ENCODE assay signal across 17 cellular contexts in the genomic region with DNA sequence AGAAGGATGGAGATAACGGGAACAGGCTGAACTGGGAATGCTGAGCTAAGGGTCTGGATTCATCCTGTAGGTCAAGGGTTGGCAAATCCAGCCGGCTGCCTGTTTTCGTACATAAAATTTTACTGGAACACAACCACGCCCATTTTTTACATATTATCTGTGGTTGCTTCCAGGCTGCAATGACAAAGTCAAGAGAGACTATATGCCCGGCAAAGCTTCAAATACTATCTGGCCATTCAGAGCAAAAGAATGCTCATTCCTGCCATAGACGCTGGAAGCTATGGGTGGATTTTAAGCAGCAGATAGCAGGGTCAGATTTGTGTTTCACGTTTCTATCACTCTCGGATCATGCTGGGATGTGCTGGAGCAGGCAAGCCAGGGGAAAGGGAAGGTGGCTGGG.
DNase-seq lines count a peak whose midpoint lies in the region; ATAC-seq and TF ChIP-seq lines count a peak whose summit lies in the region.
"Had no signal": no experiment of that assay in that cellular context is flagged by ENCODE, and none has a peak within 500 bp of the region (broad histone marks: within the 10 kb centered on the region; RNA-seq: fewer than 3 reads in every experiment).

No MANE protein-coding gene starts in this region.

- H3K36me3 ChIP-seq in BLaER1 treated with 17β-estradiol and CSF1 and Interleukin-3, amounts not matched to agents 10 nM and 100 nM, result peaks cover 0 to 41% (median 0%) of the 10 kb centered on the region in 11 experiments; a peak in 10 of 22 replicates
- no peaks in the 10 kb centered on the region for H3K36me3 ChIP-seq in KMS-11 (ENCODE audit: insufficient read depth)
- H3K36me3 ChIP-seq: BE2C had no signal

- H4K20me1 ChIP-seq in BLaER1 treated with 17β-estradiol and CSF1 and Interleukin-3, amounts not matched to agents 10 nM and 100 nM, result peaks cover 0 to 92% (median 21%) of the 10 kb centered on the region in 11 experiments; a peak in 13 of 22 replicates
- no peaks in the 10 kb centered on the region for H4K20me1 ChIP-seq in KMS-11 (ENCODE audit: insufficient read depth)

- no peaks in the 10 kb centered on the region for H3K27me3 Mint-ChIP-seq in memory B cell
- no peaks in the 10 kb centered on the region for H3K27me3 Mint-ChIP-seq in natural killer cell treated with Interleukin-12 subunit alpha and Interleukin-12 subunit beta and Interleukin-15 and Interleukin-18, amount 100 ng/mL, for 72 hours
- H3K27me3 Mint-ChIP-seq in endothelial cell (ENCODE audit: unreplicated experiment), result peaks cover 5% of the 10 kb centered on the region
- H3K27me3 Mint-ChIP-seq: naive thymus-derived CD4-positive, alpha-beta T cell had no signal

- no peak overlapping the region for H2AFZ ChIP-seq in KMS-11 (ENCODE audit: low read depth)

- H3K27ac Mint-ChIP-seq in memory B cell, result peak overlapping the region; percentile 91
- H3K27ac Mint-ChIP-seq in natural killer cell treated with Interleukin-12 subunit alpha and Interleukin-12 subunit beta and Interleukin-15 and Interleukin-18, amount 100 ng/mL, for 72 hours, result no peak overlapping the region
- H3K27ac Mint-ChIP-seq in endothelial cell (ENCODE audit: unreplicated experiment), result no peak overlapping the region

- H3K27me3 ChIP-seq in BLaER1 treated with 17β-estradiol and CSF1 and Interleukin-3, amounts not matched to agents 10 nM and 100 nM, result no peaks in the 10 kb centered on the region
- no peaks in the 10 kb centered on the region for H3K27me3 ChIP-seq in KMS-11 (ENCODE audit: insufficient read depth, low read depth)
- H3K27me3 ChIP-seq: BE2C had no signal

- H3K36me3 Mint-ChIP-seq in memory B cell (peaks cover 6% of the 10 kb centered on the region), endothelial cell (ENCODE audit: low read depth, unreplicated experiment) (peaks cover 5% of the 10 kb centered on the region)
- H3K36me3 Mint-ChIP-seq in natural killer cell treated with Interleukin-12 subunit alpha and Interleukin-12 subunit beta and Interleukin-15 and Interleukin-18, amount 100 ng/mL, for 72 hours, result no peaks in the 10 kb centered on the region

- H3K4me2 ChIP-seq in BLaER1 treated with 17β-estradiol and CSF1 and Interleukin-3, amounts not matched to agents 10 nM and 100 nM, result peak overlapping the region; percentile 67 to 90 (median 77)
- peak overlapping the region; percentile 58 for H3K4me2 ChIP-seq in KMS-11

- peak overlapping the region in 4 of 11 experiments; percentile 21 to 57 (median 33); a peak in 4 of 22 replicates for H3K9ac ChIP-seq in BLaER1 treated with 17β-estradiol and CSF1 and Interleukin-3, amounts not matched to agents 10 nM and 100 nM
- no peak overlapping the region for H3K9ac ChIP-seq in KMS-11

- H3K4me1 ChIP-seq in BLaER1 treated with 17β-estradiol and CSF1 and Interleukin-3, amounts not matched to agents 10 nM and 100 nM, result peaks cover 23 to 52% (median 41%) of the 10 kb centered on the region in 10 experiments
- H3K4me1 ChIP-seq in KMS-11 (ENCODE audit: low read depth, poor library complexity, severe bottlenecking), result peaks cover 45% of the 10 kb centered on the region
- H3K4me1 ChIP-seq: BE2C had no signal

- TF ChIP-seq CTCF in KMS-11 (conservative IDR thresholded peaks at IDR 0.05; ENCODE audit: low read depth, low read length), result no peak
- TF ChIP-seq CTCF in endothelial cell (IDR thresholded peaks at IDR 0.05; ENCODE audit: unreplicated experiment), result no peak

- H3K4me1 Mint-ChIP-seq in memory B cell, result peaks cover 30% of the 10 kb centered on the region
- peaks cover 32 to 34% of the 10 kb centered on the region in 2 donors for H3K4me1 Mint-ChIP-seq in natural killer cell treated with Interleukin-12 subunit alpha and Interleukin-12 subunit beta and Interleukin-15 and Interleukin-18, amount 100 ng/mL, for 72 hours (ENCODE audit: low read depth in 2 of 2)
- H3K4me1 Mint-ChIP-seq in endothelial cell (ENCODE audit: unreplicated experiment), result peaks cover 3% of the 10 kb centered on the region

- H3K4me3 Mint-ChIP-seq in memory B cell, result peak overlapping the region; percentile 74
- H3K4me3 Mint-ChIP-seq in natural killer cell treated with Interleukin-12 subunit alpha and Interleukin-12 subunit beta and Interleukin-15 and Interleukin-18, amount 100 ng/mL, for 72 hours, result no peak overlapping the region
- no peak overlapping the region for H3K4me3 Mint-ChIP-seq in endothelial cell (ENCODE audit: unreplicated experiment)

- DNase-seq in amniotic epithelial cell (ENCODE audit: low read depth) (peak; percentile 86), memory B cell (ENCODE audit: low spot score in 2 of 2) (no peak), endothelial cell (ENCODE audit: low spot score) (no peak)
- no peak for DNase-seq in natural killer cell treated with Interleukin-12 subunit alpha and Interleukin-12 subunit beta and Interleukin-15 and Interleukin-18, amount 100 ng/mL, for 72 hours (ENCODE audit: low spot score)
- DNase-seq: activated gamma-delta T cell treated with Interleukin-2 at 50 U/mL for 16 hours; BE2C; central memory CD4-positive, alpha-beta T cell; DMS153; NCI-H1092 treated with DMSO at 0.1 percent for 48 hours; NCI-H345; stimulated activated CD4-positive, alpha-beta T cell treated with anti-CD3 and anti-CD28 coated beads, Interleukin-4, amount 100 ng/mL, for 1 hour; T-helper 9 cell had no signal

- no peak for ATAC-seq in memory B cell (ENCODE audit: low read depth)
- no peak for ATAC-seq in natural killer cell treated with Interleukin-12 subunit alpha and Interleukin-12 subunit beta and Interleukin-15 and Interleukin-18, amount 100 ng/mL, for 72 hours
- ATAC-seq in GM18907 (IDR thresholded peaks at IDR 0.05; ENCODE audit: unreplicated experiment), result no peak
- no peak for ATAC-seq in HG02884 (IDR thresholded peaks at IDR 0.05; ENCODE audit: unreplicated experiment)
- ATAC-seq: naive thymus-derived CD4-positive, alpha-beta T cell had no signal

- no peaks in the 10 kb centered on the region for H3K9me3 ChIP-seq in BLaER1 treated with 17β-estradiol and CSF1 and Interleukin-3, amounts not matched to agents 10 nM and 100 nM (replicated peaks in 1 of 11)
- H3K9me3 ChIP-seq: BE2C had no signal

- no peaks in the 10 kb centered on the region for H3K79me2 ChIP-seq in KMS-11 (ENCODE audit: insufficient read depth, low read depth)

- H3K27ac ChIP-seq in BLaER1 treated with 17β-estradiol and CSF1 and Interleukin-3, amounts not matched to agents 10 nM and 100 nM, result peak overlapping the region in 2 of 11 experiments; percentile 11 to 33; a peak in 2 of 22 replicates
- no peak overlapping the region for H3K27ac ChIP-seq in KMS-11

- no peaks in the 10 kb centered on the region for H3K9me3 Mint-ChIP-seq in memory B cell
- H3K9me3 Mint-ChIP-seq in natural killer cell treated with Interleukin-12 subunit alpha and Interleukin-12 subunit beta and Interleukin-15 and Interleukin-18, amount 100 ng/mL, for 72 hours, result no peaks in the 10 kb centered on the region
- H3K9me3 Mint-ChIP-seq in endothelial cell (ENCODE audit: unreplicated experiment), result no peaks in the 10 kb centered on the region
- H3K9me3 Mint-ChIP-seq: naive thymus-derived CD4-positive, alpha-beta T cell had no signal

- H3K4me3 ChIP-seq in BLaER1 treated with 17β-estradiol and CSF1 and Interleukin-3, amounts not matched to agents 10 nM and 100 nM, result 0 out of 20 replicates have a peak overlapping the region, but pooled peaks of 1 of the 10 experiments have one; percentile 42
- H3K4me3 ChIP-seq in KMS-11 (IDR thresholded peaks at IDR 0.05; ENCODE audit: insufficient read depth, low read depth, low read length), result no peak overlapping the region
